ENCODE assay signal across 17 cellular contexts in the genomic region with DNA sequence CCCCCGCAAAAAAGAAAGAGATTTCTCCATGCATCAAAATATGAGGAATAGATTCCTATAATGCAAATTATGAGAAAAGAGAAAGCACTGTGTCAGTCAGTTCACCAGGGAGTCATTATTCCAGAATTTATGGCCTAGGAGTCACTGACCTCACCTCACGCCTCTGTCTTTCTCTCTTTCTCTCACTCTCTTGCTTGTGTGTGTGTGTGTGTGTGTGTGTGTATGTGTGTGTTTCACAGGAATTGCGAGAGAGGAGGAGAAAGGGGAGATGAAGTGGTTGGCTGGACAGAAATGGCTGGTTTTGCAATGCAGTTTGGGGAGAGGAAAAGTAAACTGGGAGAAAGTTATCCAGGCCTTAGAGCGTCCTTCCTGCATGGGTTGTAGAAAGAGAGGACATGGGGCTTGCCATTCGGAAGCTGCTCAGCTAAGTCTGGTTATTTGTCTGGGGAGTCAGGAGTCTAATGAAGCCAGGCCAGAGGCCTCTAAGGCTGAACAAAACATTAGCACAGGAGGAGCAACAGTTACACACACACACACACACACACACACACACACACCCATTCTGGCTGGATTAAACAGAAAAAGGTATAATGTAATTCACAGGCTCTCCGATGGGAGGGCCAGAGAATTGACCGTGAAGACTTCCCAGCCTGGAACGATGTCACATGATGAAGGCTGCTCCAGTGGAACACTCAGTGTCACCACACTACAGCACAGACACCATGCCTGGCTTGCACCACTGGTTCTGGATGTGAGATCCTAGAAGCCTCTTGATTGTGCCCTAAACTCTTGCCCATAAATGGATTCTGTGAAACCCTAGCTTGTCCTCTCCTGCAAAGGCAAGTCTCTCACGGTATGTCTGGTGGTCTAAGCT. TPM values are rescaled to one million over a fixed set of nuclear protein-coding genes. Genes with fewer than 3 reads are reported as not detected.
DNase-seq lines count a peak whose midpoint lies in the region; ATAC-seq and TF ChIP-seq lines count a peak whose summit lies in the region.
"Had no signal": no experiment of that assay in that cellular context is flagged by ENCODE, and none has a peak within 500 bp of the region (broad histone marks: within the 10 kb centered on the region; RNA-seq: fewer than 3 reads in every experiment).

No MANE protein-coding gene starts in this region.

- no peak for TF ChIP-seq CTCF in gastrocnemius medialis (IDR thresholded peaks at IDR 0.05 in 4 of 5, conservative IDR thresholded peaks at IDR 0.05 in 1 of 5)

- ATAC-seq in gastrocnemius medialis = no peak

- no peak overlapping the region for H3K18ac ChIP-seq in mesenchymal stem cell (ENCODE audit: low read depth in 1 of 2, low read length in 2 of 2)

- in situ Hi-C loops in gastrocnemius medialis (cut with MboI; ENCODE audit: low sequenced_read_pairs in 4 of 4) = no loop called here

- H3K4me1 Mint-ChIP-seq in dendritic cell treated with granulocyte-macrophage colony-stimulating factor and Interleukin-4, amounts not matched to agents 40 ng/mL and 50 ng/mL, for 4 days (ENCODE audit: low read depth) = peaks cover 32% of the 10 kb centered on the region

- H3K4me3 Mint-ChIP-seq in dendritic cell treated with granulocyte-macrophage colony-stimulating factor and Interleukin-4, amounts not matched to agents 40 ng/mL and 50 ng/mL, for 4 days = no peak overlapping the region

- H3K79me1 ChIP-seq in mesenchymal stem cell (replicated peaks; ENCODE audit: low read length, poor library complexity, severe bottlenecking) = no peaks in the 10 kb centered on the region

- H2BK15ac ChIP-seq in mesenchymal stem cell (ENCODE audit: low read depth, poor library complexity, severe bottlenecking) = no peak overlapping the region

- no peak overlapping the region for H2AK5ac ChIP-seq in mesenchymal stem cell (ENCODE audit: low read length, severe bottlenecking)

- H3K9me3 ChIP-seq in mesenchymal stem cell (ENCODE audit: control insufficient read depth, low read length) (no peaks in the 10 kb centered on the region), subcutaneous abdominal adipose tissue (ENCODE audit: control insufficient read depth in 5 of 5, low read length in 5 of 5) (no peaks in the 10 kb centered on the region), gastrocnemius medialis (no peaks in the 10 kb centered on the region)
- H3K9me3 ChIP-seq: BLaER1 treated with 17β-estradiol and CSF1 and Interleukin-3, amounts not matched to agents 10 nM and 100 nM had no signal

- H3K36me3 Mint-ChIP-seq in dendritic cell treated with granulocyte-macrophage colony-stimulating factor and Interleukin-4, amounts not matched to agents 40 ng/mL and 50 ng/mL, for 4 days (ENCODE audit: low read depth) = no peaks in the 10 kb centered on the region

- no peak overlapping the region for H3K4me2 ChIP-seq in mesenchymal stem cell (ENCODE audit: low read length, poor library complexity, severe bottlenecking)
- H3K4me2 ChIP-seq: BLaER1 treated with 17β-estradiol and CSF1 and Interleukin-3, amounts not matched to agents 10 nM and 100 nM had no signal

- peak; percentile 8 for DNase-seq in NCI-H2227 (lab: John Stamatoyannopoulos, UW; ENCODE audit: unreplicated experiment)
- DNase-seq in NCI-H2227 treated with DMSO at 0.1 percent for 48 hours (lab: John Stamatoyannopoulos, UW) = no peak
- DNase-seq in mesenchymal stem cell = peak; percentile 33
- DNase-seq in SIG-M5 (lab: John Stamatoyannopoulos, UW) = no peak
- no peak for DNase-seq in gastrocnemius medialis
- DNase-seq in activated gamma-delta T cell (lab: John Stamatoyannopoulos, UW) = no peak
- DNase-seq: 8988T, HCEC 1CT, MV-4-11, NCI-H1417 treated with DMSO at 0.1 percent for 48 hours, NCI-H774, PC-3 had no signal

- no peaks in the 10 kb centered on the region for H3K9me3 Mint-ChIP-seq in dendritic cell treated with granulocyte-macrophage colony-stimulating factor and Interleukin-4, amounts not matched to agents 40 ng/mL and 50 ng/mL, for 4 days

- peak overlapping the region; percentile 33 for H3K27ac Mint-ChIP-seq in dendritic cell treated with granulocyte-macrophage colony-stimulating factor and Interleukin-4, amounts not matched to agents 40 ng/mL and 50 ng/mL, for 4 days

- H3K27ac ChIP-seq in mesenchymal stem cell (ENCODE audit: low read length, poor library complexity, severe bottlenecking) = no peak overlapping the region
- peak overlapping the region; percentile 75 for H3K27ac ChIP-seq in subcutaneous abdominal adipose tissue (ENCODE audit: low read depth, low read length)
- no peak overlapping the region for H3K27ac ChIP-seq in gastrocnemius medialis
- H3K27ac ChIP-seq: SK-N-MC had no signal

- H3K36me3 ChIP-seq in mesenchymal stem cell (ENCODE audit: control insufficient read depth in 1 of 2, insufficient read depth in 2 of 2, low read depth in 1 of 2, low read length in 2 of 2) (no peaks in the 10 kb centered on the region), subcutaneous abdominal adipose tissue (ENCODE audit: control insufficient read depth in 5 of 5, insufficient read depth in 5 of 5, low read length in 5 of 5) (no peaks in the 10 kb centered on the region), gastrocnemius medialis (no peaks in the 10 kb centered on the region)
- H3K36me3 ChIP-seq: BLaER1 treated with 17β-estradiol and CSF1 and Interleukin-3, amounts not matched to agents 10 nM and 100 nM had no signal

- H2BK12ac ChIP-seq in mesenchymal stem cell (ENCODE audit: low read length in 2 of 2) = no peak overlapping the region

- no peak overlapping the region for H2AFZ ChIP-seq in mesenchymal stem cell (ENCODE audit: low read depth, low read length)

- H3K9ac ChIP-seq in mesenchymal stem cell (ENCODE audit: low read length) (no peak overlapping the region), subcutaneous abdominal adipose tissue (ENCODE audit: low read length in 5 of 5) (no peak overlapping the region)
- H3K9ac ChIP-seq: BLaER1 treated with 17β-estradiol and CSF1 and Interleukin-3, amounts not matched to agents 10 nM and 100 nM had no signal

- H2BK120ac ChIP-seq in mesenchymal stem cell (ENCODE audit: low read depth, low read length) = no peak overlapping the region

- H4K91ac ChIP-seq in mesenchymal stem cell (ENCODE audit: low read length) = no peak overlapping the region

- no peak overlapping the region for H3K23ac ChIP-seq in mesenchymal stem cell (ENCODE audit: low read length in 2 of 2)

- H3K14ac ChIP-seq in mesenchymal stem cell (ENCODE audit: low read length in 2 of 2) = no peak overlapping the region

- no peak for TF ChIP-seq POLR2A in gastrocnemius medialis (IDR thresholded peaks at IDR 0.05)

- H3K4me1 ChIP-seq in mesenchymal stem cell (ENCODE audit: control insufficient read depth, insufficient read depth, low read depth, low read length) (peaks cover 5% of the 10 kb centered on the region), subcutaneous abdominal adipose tissue (ENCODE audit: control insufficient read depth in 5 of 5, insufficient read depth in 5 of 5, low read length in 5 of 5) (peaks cover 9 to 35% (median 29%) of the 10 kb centered on the region in 5 donors), gastrocnemius medialis (no peaks in the 10 kb centered on the region)

- no peak overlapping the region for H4K8ac ChIP-seq in mesenchymal stem cell (ENCODE audit: low read length)

- H3K27me3 ChIP-seq in mesenchymal stem cell (ENCODE audit: control insufficient read depth in 1 of 2, insufficient read depth in 1 of 2, low read length in 2 of 2) = peaks cover 0 to 22% of the 10 kb centered on the region in 2 experiments
- no peaks in the 10 kb centered on the region for H3K27me3 ChIP-seq in subcutaneous abdominal adipose tissue (ENCODE audit: control insufficient read depth in 5 of 5, insufficient read depth in 4 of 5, low read length in 5 of 5)
- no peaks in the 10 kb centered on the region for H3K27me3 ChIP-seq in gastrocnemius medialis
- H3K27me3 ChIP-seq: BLaER1 treated with 17β-estradiol and CSF1 and Interleukin-3, amounts not matched to agents 10 nM and 100 nM had no signal

- H3K4me3 ChIP-seq in mesenchymal stem cell (ENCODE audit: insufficient read depth in 1 of 2, low read depth in 1 of 2, low read length in 2 of 2) (no peak overlapping the region), subcutaneous abdominal adipose tissue (ENCODE audit: low read depth in 1 of 5, low read length in 5 of 5) (no peak overlapping the region), gastrocnemius medialis (no peak overlapping the region)
- H3K4me3 ChIP-seq: BLaER1 treated with 17β-estradiol and CSF1 and Interleukin-3, amounts not matched to agents 10 nM and 100 nM; SK-N-MC had no signal

- H2BK5ac ChIP-seq in mesenchymal stem cell (ENCODE audit: low read depth, low read length, poor library complexity, severe bottlenecking) = no peak overlapping the region

- peaks cover 2% of the 10 kb centered on the region for H3K27me3 Mint-ChIP-seq in dendritic cell treated with granulocyte-macrophage colony-stimulating factor and Interleukin-4, amounts not matched to agents 40 ng/mL and 50 ng/mL, for 4 days

- H3K4ac ChIP-seq in mesenchymal stem cell (ENCODE audit: low read depth in 1 of 2, low read length in 2 of 2) = no peak overlapping the region

- 92% methylated on average over 6 of the region's 9 CpGs for WGBS in mesenchymal stem cell

- intact Hi-C loops in dendritic cell treated with granulocyte-macrophage colony-stimulating factor and Interleukin-4, amounts not matched to agents 40 ng/mL and 50 ng/mL, for 4 days (cut with micrococcal nuclease) = loop anchor here (2.0 to 10.0 kb wide), 2 partner anchors 19 to 261 kb away; no protein-coding TSS in a partner anchor
- intact Hi-C loops in gastrocnemius medialis (cut with DNase I; ENCODE audit: low total_unique reads) = no loop called here

RNA-seq across cellular contexts. Expression of a gene that starts 12.7 kb away (rescaled TPM):
- polyA plus RNA-seq in mesenchymal stem cell (2013, experiment 1 of 2) = not detected
- polyA plus RNA-seq in mesenchymal stem cell (2013, experiment 2 of 2) = not detected
- total RNA-seq in gastrocnemius medialis = under 1 TPM in 2 of 4 donors, not detected in 2; 0.10 to 0.17 TPM
- total RNA-seq: NCI-H460 had no signal

RNA-seq across cellular contexts. Expression of a gene that starts 47.3 kb away (rescaled TPM):
- polyA plus RNA-seq in mesenchymal stem cell (2013, experiment 1 of 2) = 0.17 TPM
- 0.21 TPM for polyA plus RNA-seq in mesenchymal stem cell (2013, experiment 2 of 2)
- 10 to 100 TPM in 1 of 4 donors, 1 to 10 TPM in 3; 3.8 to 16.2 (median 7.7) TPM for total RNA-seq in gastrocnemius medialis
- total RNA-seq: NCI-H460 had no signal

RNA-seq across cellular contexts. Expression of a gene that starts 57.3 kb away (rescaled TPM):
- polyA plus RNA-seq in mesenchymal stem cell (2013, experiment 1 of 2) = 8.3 TPM
- polyA plus RNA-seq in mesenchymal stem cell (2013, experiment 2 of 2) = 8.3 TPM
- under 1 TPM; 0.32 to 0.62 (median 0.37) TPM for total RNA-seq in gastrocnemius medialis

RNA-seq across cellular contexts. Expression of a gene that starts 58.6 kb away (rescaled TPM):
- not detected for polyA plus RNA-seq in mesenchymal stem cell (2013, experiment 1 of 2)
- not detected for polyA plus RNA-seq in mesenchymal stem cell (2013, experiment 2 of 2)
- total RNA-seq in gastrocnemius medialis = not detected
- total RNA-seq: NCI-H460, PC-3 had no signal

Comparison
In these comparisons a context has a peak if more than half of its experiments do, and no peak if none do; other contexts are left out.
1. DNase-seq: peak in NCI-H2227 (single experiment) and mesenchymal stem cell (single experiment); none in NCI-H2227 treated with DMSO at 0.1 percent for 48 hours (single experiment), SIG-M5 (single experiment), gastrocnemius medialis (0 of 2) and activated gamma-delta T cell (single experiment).